1 cellular context compared by ENCODE assay signal in the genomic region with DNA sequence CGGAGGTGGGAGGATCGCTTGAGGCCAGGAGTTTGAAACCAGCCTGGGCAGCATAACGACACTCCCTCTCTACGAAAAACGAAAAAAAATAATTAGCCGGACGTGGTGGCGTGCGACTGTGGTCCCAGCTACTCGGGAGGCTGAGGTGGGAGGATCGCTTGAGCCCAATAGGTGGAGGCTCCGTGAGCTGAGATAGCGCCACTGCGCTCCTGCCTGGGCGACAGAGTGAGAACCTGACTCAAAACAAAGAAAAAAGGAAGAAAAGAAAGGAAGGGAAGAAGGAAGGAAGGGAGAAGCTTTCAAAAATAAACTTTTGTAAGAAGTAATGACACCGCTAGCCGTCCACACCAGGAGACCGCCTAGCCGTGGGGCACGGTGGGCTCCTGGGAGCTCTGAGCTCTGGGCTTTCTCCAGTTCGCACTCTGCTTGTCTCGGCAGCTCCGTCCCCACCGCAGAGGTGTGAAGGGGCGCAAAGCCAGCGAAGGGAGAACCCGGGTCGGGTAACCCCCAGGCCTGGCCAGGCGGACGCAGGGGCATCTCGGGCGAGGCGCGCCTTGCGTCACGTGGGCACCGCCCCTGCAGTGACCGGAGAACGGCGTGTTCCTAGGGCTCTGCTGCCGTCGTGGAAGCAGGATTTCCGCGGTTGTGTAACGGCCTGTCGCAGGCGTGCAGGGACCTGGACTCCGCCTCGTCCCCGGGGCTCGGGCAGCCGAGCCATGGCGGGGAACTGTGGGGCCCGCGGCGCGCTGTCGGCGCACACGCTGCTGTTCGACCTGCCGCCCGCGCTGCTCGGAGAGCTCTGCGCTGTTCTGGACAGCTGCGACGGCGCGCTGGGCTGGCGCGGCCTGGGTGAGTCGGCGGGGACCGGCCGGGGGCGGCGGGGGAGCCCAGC.
TF ChIP-seq lines count a peak whose summit lies in the region.

IRAK3 (plus strand) TSS at position 631 of the 892 bp plus-strand sequence; CDS start at position 717, 86 bp downstream.

TF ChIP-seq in H1, 55 proteins besides CTCF, POLR2A, EP300 and RAD21:
- no peak for TF ChIP-seq NRF1 (IDR thresholded peaks at IDR 0.05; ENCODE audit: low read depth, low read length)
- peak; percentile 95 for TF ChIP-seq KDM4A (IDR thresholded peaks at IDR 0.05; ENCODE audit: low read depth, low read length, severe bottlenecking)
- TF ChIP-seq CHD1 (IDR thresholded peaks at IDR 0.05; ENCODE audit: low read depth, low read length) = no peak
- no peak for TF ChIP-seq FOSL1 (IDR thresholded peaks at IDR 0.05; ENCODE audit: insufficient read depth, low read depth, low read length)
- TF ChIP-seq BCL11A (IDR thresholded peaks at IDR 0.05; ENCODE audit: low read depth in 2 of 2, low read length in 2 of 2) = no peak
- TF ChIP-seq, protein P1, sequence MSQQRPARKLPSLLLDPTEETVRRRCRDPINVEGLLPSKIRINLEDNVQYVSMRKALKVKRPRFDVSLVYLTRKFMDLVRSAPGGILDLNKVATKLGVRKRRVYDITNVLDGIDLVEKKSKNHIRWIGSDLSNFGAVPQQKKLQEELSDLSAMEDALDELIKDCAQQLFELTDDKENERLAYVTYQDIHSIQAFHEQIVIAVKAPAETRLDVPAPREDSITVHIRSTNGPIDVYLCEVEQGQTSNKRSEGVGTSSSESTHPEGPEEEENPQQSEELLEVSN (IDR thresholded peaks at IDR 0.05) = peak; percentile 99
- TF ChIP-seq ZNF274 (IDR thresholded peaks at IDR 0.05; ENCODE audit: borderline replicate concordance, extremely low read depth, low read length) = no peak
- TF ChIP-seq, protein P2, sequence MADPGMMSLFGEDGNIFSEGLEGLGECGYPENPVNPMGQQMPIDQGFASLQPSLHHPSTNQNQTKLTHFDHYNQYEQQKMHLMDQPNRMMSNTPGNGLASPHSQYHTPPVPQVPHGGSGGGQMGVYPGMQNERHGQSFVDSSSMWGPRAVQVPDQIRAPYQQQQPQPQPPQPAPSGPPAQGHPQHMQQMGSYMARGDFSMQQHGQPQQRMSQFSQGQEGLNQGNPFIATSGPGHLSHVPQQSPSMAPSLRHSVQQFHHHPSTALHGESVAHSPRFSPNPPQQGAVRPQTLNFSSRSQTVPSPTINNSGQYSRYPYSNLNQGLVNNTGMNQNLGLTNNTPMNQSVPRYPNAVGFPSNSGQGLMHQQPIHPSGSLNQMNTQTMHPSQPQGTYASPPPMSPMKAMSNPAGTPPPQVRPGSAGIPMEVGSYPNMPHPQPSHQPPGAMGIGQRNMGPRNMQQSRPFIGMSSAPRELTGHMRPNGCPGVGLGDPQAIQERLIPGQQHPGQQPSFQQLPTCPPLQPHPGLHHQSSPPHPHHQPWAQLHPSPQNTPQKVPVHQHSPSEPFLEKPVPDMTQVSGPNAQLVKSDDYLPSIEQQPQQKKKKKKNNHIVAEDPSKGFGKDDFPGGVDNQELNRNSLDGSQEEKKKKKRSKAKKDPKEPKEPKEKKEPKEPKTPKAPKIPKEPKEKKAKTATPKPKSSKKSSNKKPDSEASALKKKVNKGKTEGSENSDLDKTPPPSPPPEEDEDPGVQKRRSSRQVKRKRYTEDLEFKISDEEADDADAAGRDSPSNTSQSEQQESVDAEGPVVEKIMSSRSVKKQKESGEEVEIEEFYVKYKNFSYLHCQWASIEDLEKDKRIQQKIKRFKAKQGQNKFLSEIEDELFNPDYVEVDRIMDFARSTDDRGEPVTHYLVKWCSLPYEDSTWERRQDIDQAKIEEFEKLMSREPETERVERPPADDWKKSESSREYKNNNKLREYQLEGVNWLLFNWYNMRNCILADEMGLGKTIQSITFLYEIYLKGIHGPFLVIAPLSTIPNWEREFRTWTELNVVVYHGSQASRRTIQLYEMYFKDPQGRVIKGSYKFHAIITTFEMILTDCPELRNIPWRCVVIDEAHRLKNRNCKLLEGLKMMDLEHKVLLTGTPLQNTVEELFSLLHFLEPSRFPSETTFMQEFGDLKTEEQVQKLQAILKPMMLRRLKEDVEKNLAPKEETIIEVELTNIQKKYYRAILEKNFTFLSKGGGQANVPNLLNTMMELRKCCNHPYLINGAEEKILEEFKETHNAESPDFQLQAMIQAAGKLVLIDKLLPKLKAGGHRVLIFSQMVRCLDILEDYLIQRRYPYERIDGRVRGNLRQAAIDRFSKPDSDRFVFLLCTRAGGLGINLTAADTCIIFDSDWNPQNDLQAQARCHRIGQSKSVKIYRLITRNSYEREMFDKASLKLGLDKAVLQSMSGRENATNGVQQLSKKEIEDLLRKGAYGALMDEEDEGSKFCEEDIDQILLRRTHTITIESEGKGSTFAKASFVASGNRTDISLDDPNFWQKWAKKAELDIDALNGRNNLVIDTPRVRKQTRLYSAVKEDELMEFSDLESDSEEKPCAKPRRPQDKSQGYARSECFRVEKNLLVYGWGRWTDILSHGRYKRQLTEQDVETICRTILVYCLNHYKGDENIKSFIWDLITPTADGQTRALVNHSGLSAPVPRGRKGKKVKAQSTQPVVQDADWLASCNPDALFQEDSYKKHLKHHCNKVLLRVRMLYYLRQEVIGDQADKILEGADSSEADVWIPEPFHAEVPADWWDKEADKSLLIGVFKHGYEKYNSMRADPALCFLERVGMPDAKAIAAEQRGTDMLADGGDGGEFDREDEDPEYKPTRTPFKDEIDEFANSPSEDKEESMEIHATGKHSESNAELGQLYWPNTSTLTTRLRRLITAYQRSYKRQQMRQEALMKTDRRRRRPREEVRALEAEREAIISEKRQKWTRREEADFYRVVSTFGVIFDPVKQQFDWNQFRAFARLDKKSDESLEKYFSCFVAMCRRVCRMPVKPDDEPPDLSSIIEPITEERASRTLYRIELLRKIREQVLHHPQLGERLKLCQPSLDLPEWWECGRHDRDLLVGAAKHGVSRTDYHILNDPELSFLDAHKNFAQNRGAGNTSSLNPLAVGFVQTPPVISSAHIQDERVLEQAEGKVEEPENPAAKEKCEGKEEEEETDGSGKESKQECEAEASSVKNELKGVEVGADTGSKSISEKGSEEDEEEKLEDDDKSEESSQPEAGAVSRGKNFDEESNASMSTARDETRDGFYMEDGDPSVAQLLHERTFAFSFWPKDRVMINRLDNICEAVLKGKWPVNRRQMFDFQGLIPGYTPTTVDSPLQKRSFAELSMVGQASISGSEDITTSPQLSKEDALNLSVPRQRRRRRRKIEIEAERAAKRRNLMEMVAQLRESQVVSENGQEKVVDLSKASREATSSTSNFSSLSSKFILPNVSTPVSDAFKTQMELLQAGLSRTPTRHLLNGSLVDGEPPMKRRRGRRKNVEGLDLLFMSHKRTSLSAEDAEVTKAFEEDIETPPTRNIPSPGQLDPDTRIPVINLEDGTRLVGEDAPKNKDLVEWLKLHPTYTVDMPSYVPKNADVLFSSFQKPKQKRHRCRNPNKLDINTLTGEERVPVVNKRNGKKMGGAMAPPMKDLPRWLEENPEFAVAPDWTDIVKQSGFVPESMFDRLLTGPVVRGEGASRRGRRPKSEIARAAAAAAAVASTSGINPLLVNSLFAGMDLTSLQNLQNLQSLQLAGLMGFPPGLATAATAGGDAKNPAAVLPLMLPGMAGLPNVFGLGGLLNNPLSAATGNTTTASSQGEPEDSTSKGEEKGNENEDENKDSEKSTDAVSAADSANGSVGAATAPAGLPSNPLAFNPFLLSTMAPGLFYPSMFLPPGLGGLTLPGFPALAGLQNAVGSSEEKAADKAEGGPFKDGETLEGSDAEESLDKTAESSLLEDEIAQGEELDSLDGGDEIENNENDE (IDR thresholded peaks at IDR 0.05; ENCODE audit: insufficient replicate concordance, low read length) = no peak
- no peak; the same call in 1 of the 2 replicates for TF ChIP-seq TBP (IDR thresholded peaks at IDR 0.05; ENCODE audit: low read depth, low read length)
- TF ChIP-seq GTF2F1 (IDR thresholded peaks at IDR 0.05; ENCODE audit: borderline replicate concordance, low read depth, low read length) = no peak
- peak; percentile 40; the same call in 1 of the 2 replicates for TF ChIP-seq CREB1 (IDR thresholded peaks at IDR 0.05)
- no peak for TF ChIP-seq SP1 (IDR thresholded peaks at IDR 0.05; ENCODE audit: low read depth, low read length)
- TF ChIP-seq CBX8 (IDR thresholded peaks at IDR 0.05; ENCODE audit: borderline replicate concordance, low read depth, low read length) = no peak
- TF ChIP-seq EZH2 (IDR thresholded peaks at IDR 0.05; ENCODE audit: low read depth, low read length, severe bottlenecking) = peak; percentile 78
- TF ChIP-seq EGR1 (IDR thresholded peaks at IDR 0.05; ENCODE audit: borderline replicate concordance, low read depth, low read length) = no peak
- 0 out of 2 replicates have a peak, but pooled peaks have one; percentile 38 for TF ChIP-seq PHF8 (conservative IDR thresholded peaks at IDR 0.05; ENCODE audit: low read depth, low read length)
- TF ChIP-seq TAF1 (IDR thresholded peaks at IDR 0.05; ENCODE audit: low read depth, low read length) = peak; percentile 69
- TF ChIP-seq CHD2 (IDR thresholded peaks at IDR 0.05; ENCODE audit: low read length) = no peak
- TF ChIP-seq, protein P3, sequence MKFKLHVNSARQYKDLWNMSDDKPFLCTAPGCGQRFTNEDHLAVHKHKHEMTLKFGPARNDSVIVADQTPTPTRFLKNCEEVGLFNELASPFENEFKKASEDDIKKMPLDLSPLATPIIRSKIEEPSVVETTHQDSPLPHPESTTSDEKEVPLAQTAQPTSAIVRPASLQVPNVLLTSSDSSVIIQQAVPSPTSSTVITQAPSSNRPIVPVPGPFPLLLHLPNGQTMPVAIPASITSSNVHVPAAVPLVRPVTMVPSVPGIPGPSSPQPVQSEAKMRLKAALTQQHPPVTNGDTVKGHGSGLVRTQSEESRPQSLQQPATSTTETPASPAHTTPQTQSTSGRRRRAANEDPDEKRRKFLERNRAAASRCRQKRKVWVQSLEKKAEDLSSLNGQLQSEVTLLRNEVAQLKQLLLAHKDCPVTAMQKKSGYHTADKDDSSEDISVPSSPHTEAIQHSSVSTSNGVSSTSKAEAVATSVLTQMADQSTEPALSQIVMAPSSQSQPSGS (IDR thresholded peaks at IDR 0.05; ENCODE audit: low read length) = no peak
- no peak for TF ChIP-seq BACH1 (IDR thresholded peaks at IDR 0.05; ENCODE audit: low read length)
- TF ChIP-seq SP2 (IDR thresholded peaks at IDR 0.05; ENCODE audit: low read length) = no peak
- TF ChIP-seq SAP30 (IDR thresholded peaks at IDR 0.05; ENCODE audit: insufficient read depth, insufficient replicate concordance, low read length) = no peak
- no peak for TF ChIP-seq SIX5 (IDR thresholded peaks at IDR 0.05; ENCODE audit: low read depth, low read length)
- TF ChIP-seq BRCA1 (IDR thresholded peaks at IDR 0.05; ENCODE audit: low read depth, low read length) = no peak
- TF ChIP-seq HDAC2 (IDR thresholded peaks at IDR 0.05; ENCODE audit: borderline replicate concordance in 1 of 2, low read depth in 2 of 2, low read length in 2 of 2) = peak in 1 of 2 experiments; percentile 90; a peak in 2 of 4 replicates
- TF ChIP-seq JUND (IDR thresholded peaks at IDR 0.05; ENCODE audit: low read length) = no peak
- no peak for TF ChIP-seq TCF12 (IDR thresholded peaks at IDR 0.05; ENCODE audit: low read depth, low read length)
- TF ChIP-seq RBBP5 (IDR thresholded peaks at IDR 0.05; ENCODE audit: borderline replicate concordance, low read depth, low read length) = peak; percentile 91
- TF ChIP-seq RXRA (IDR thresholded peaks at IDR 0.05; ENCODE audit: insufficient read depth, low read depth, low read length) = no peak
- TF ChIP-seq YY1 (IDR thresholded peaks at IDR 0.05; ENCODE audit: low read depth, low read length) = no peak
- peak; percentile 92 for TF ChIP-seq ASH2L (IDR thresholded peaks at IDR 0.05; ENCODE audit: low read length)
- TF ChIP-seq, protein P4, sequence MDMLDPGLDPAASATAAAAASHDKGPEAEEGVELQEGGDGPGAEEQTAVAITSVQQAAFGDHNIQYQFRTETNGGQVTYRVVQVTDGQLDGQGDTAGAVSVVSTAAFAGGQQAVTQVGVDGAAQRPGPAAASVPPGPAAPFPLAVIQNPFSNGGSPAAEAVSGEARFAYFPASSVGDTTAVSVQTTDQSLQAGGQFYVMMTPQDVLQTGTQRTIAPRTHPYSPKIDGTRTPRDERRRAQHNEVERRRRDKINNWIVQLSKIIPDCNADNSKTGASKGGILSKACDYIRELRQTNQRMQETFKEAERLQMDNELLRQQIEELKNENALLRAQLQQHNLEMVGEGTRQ (IDR thresholded peaks at IDR 0.05; ENCODE audit: low read length) = peak; percentile 74
- peak; percentile 31; the same call in 1 of the 2 replicates for TF ChIP-seq TEAD4 (IDR thresholded peaks at IDR 0.05; ENCODE audit: low read depth, low read length)
- 0 out of 2 replicates have a peak, but pooled peaks have one; percentile 33 for TF ChIP-seq ATF3 (IDR thresholded peaks at IDR 0.05; ENCODE audit: insufficient read depth, low read depth, low read length)
- TF ChIP-seq CTBP2 (IDR thresholded peaks at IDR 0.05; ENCODE audit: borderline replicate concordance, insufficient read depth, insufficient read length, low read length) = no peak
- TF ChIP-seq KDM5A (IDR thresholded peaks at IDR 0.05; ENCODE audit: low read length) = no peak
- TF ChIP-seq, protein P5, sequence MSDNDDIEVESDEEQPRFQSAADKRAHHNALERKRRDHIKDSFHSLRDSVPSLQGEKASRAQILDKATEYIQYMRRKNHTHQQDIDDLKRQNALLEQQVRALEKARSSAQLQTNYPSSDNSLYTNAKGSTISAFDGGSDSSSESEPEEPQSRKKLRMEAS (IDR thresholded peaks at IDR 0.05) = peak; percentile 98
- no peak for TF ChIP-seq SIN3A (conservative IDR thresholded peaks at IDR 0.05 in 1 of 2, IDR thresholded peaks at IDR 0.05 in 1 of 2; ENCODE audit: low read depth in 1 of 2, low read length in 2 of 2)
- TF ChIP-seq GABPA (IDR thresholded peaks at IDR 0.05; ENCODE audit: borderline replicate concordance, insufficient read depth, low read length) = no peak
- no peak for TF ChIP-seq SRF (IDR thresholded peaks at IDR 0.05; ENCODE audit: low read depth, low read length)
- TF ChIP-seq TAF7 (optimal IDR thresholded peaks at IDR 0.05; ENCODE audit: borderline replicate concordance, low read depth, low read length) = no peak
- TF ChIP-seq SIRT6 (IDR thresholded peaks at IDR 0.05; ENCODE audit: low read length) = no peak
- TF ChIP-seq SP4 (IDR thresholded peaks at IDR 0.05; ENCODE audit: low read length) = no peak
- 0 out of 2 replicates have a peak, but pooled peaks have one; percentile 33 for TF ChIP-seq POLR2AphosphoS5 (IDR thresholded peaks at IDR 0.05; ENCODE audit: low read depth, low read length)
- TF ChIP-seq SUZ12 (IDR thresholded peaks at IDR 0.05; ENCODE audit: low read length) = peak; percentile 75; the same call in 1 of the 2 replicates
